Comparison of ENCODE assay signal across 22 cellular contexts in genomic region chr3:117734431-117734830, GRCh38.
DNase-seq lines count a peak whose midpoint lies in the region; ATAC-seq, FAIRE-seq and TF ChIP-seq lines count a peak whose summit lies in the region.
"Had no signal": no experiment of that assay in that cellular context is flagged by ENCODE, and none has a peak within 500 bp of the region (broad histone marks: within the 10 kb centered on the region; RNA-seq: fewer than 3 reads in every experiment).

No MANE protein-coding gene starts in this region.

- in situ Hi-C loops in Caki2 (cut with HindIII; ENCODE audit: low pct_unique_long_range_greater_than_20kb, low sequenced_read_pairs) = no loop called here

- DNase-seq in Caki2 (ENCODE audit: low read depth) (peak; percentile 60), LHCN-M2 (ENCODE audit: low read depth) (peak; percentile 64), bronchial epithelial cell (ENCODE audit: low read depth) (peak; percentile 62), kidney glomerular epithelial cell (lab: John Stamatoyannopoulos, UW) (peak; percentile 64), NCI-H1436 treated with DMSO at 0.1 percent for 48 hours (lab: John Stamatoyannopoulos, UW) (no peak), NCI-H774 (lab: John Stamatoyannopoulos, UW) (no peak)
- no peak for DNase-seq in effector CD4-positive, alpha-beta T cell
- DNase-seq: activated CD4-positive, alpha-beta T cell treated with anti-CD3 and anti-CD28 coated beads for 4 hours; activated CD8-positive, alpha-beta memory T cell treated with anti-CD3 and anti-CD28 coated beads, Interleukin-2, amount 50 U/mL, for 4 hours; activated effector memory CD4-positive, alpha-beta T cell treated with anti-CD3 and anti-CD28 coated beads, Interleukin-2, amount 50 U/mL, for 16 hours; amygdala; DND-41; NCI-H1417; NCI-H2171; NCI-H82; stimulated activated naive CD8-positive, alpha-beta T cell treated with anti-CD3 and anti-CD28 coated beads, Interleukin-15, Interleukin-2, amounts not matched to agents 100 U/mL and 50 U/mL, for 24 hours; transverse colon had no signal

- H3K27me3 ChIP-seq in bronchial epithelial cell (ENCODE audit: control insufficient read depth, insufficient read depth, low read length) = no peaks in the 10 kb centered on the region
- H3K27me3 ChIP-seq: transverse colon had no signal

- FAIRE-seq in bronchial epithelial cell (lab: Jason Lieb, UNC) = no peak
- FAIRE-seq: endometrium had no signal

- no peak for ATAC-seq in GM19324 (IDR thresholded peaks at IDR 0.05; ENCODE audit: low FRiP score, unreplicated experiment)
- ATAC-seq: HCT116; Panc1; sciatic nerve; stimulated activated naive CD8-positive, alpha-beta T cell treated with anti-CD3 and anti-CD28 coated beads, Interleukin-15, Interleukin-2, amounts not matched to agents 100 U/mL and 50 U/mL, for 24 hours had no signal

- no peak overlapping the region for H3K4me3 ChIP-seq in bronchial epithelial cell (ENCODE audit: low read depth, low read length)
- H3K4me3 ChIP-seq: transverse colon had no signal

- no peaks in the 10 kb centered on the region for H3K36me3 ChIP-seq in bronchial epithelial cell (ENCODE audit: control insufficient read depth, insufficient read depth, low read length)
- H3K36me3 ChIP-seq: transverse colon had no signal

- TF ChIP-seq CTCF in bronchial epithelial cell (IDR thresholded peaks at IDR 0.05; ENCODE audit: insufficient read depth, low read length, severe bottlenecking) = no peak

Comparison
In these comparisons a context has a peak if more than half of its experiments do, and no peak if none do; other contexts are left out.
1. DNase-seq: peak in Caki2 (single experiment), LHCN-M2 (single experiment), bronchial epithelial cell (single experiment) and kidney glomerular epithelial cell (single experiment); none in NCI-H1436 treated with DMSO at 0.1 percent for 48 hours (single experiment), effector CD4-positive, alpha-beta T cell (single experiment) and NCI-H774 (single experiment).